In the genomic region with DNA sequence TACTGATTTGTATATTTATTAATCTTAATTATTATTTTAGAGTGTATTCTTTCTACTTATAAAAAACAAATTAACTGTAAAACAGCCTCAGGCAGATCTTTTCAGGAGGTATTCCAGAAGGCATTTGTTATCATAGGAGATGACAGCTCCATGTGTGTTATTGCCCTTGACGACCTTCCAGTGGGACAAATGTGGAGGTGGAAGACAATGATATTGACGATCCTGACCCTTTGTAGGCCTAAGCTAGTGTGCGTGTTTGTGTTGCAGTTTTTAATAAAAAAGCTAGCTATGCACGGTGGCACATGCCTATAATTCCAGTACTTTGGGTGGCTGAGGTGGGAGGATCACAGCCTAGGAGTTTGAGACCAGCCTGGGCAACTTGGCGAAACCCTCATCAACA, we compare ENCODE assay signal across 23 cellular contexts. TPM values are rescaled to one million over a fixed set of nuclear protein-coding genes. Genes with fewer than 3 reads are reported as not detected.
DNase-seq lines count a peak whose midpoint lies in the region; ATAC-seq, FAIRE-seq and TF ChIP-seq lines count a peak whose summit lies in the region.
"Had no signal": no experiment of that assay in that cellular context is flagged by ENCODE, and none has a peak within 500 bp of the region (broad histone marks: within the 10 kb centered on the region; RNA-seq: fewer than 3 reads in every experiment).

No MANE protein-coding gene starts in this region.

- H3K4me3 ChIP-seq in right cardiac atrium (ENCODE audit: low read length) (no peak overlapping the region), keratinocyte (ENCODE audit: control insufficient read depth in 2 of 3, extremely low read depth in 1 of 3, insufficient read depth in 2 of 3, low read depth in 1 of 3, low read length in 3 of 3) (no peak overlapping the region), brain microvascular endothelial cell (ENCODE audit: low read depth, low read length) (no peak overlapping the region)
- H3K4me3 ChIP-seq: BLaER1, HAP-1 had no signal

- in situ Hi-C loops in brain microvascular endothelial cell (cut with HindIII; ENCODE audit: low pct_ligation_motif_present, low sequenced_read_pairs) = loop anchor here (25.0 kb wide), 1 partner anchor 90 kb away; no protein-coding TSS in a partner anchor

- H3K79me2 ChIP-seq in keratinocyte (ENCODE audit: control insufficient read depth, insufficient read depth, low read length) = peaks cover 95% of the 10 kb centered on the region

- H3K9ac ChIP-seq in keratinocyte (ENCODE audit: control insufficient read depth, extremely low read depth, insufficient read depth, low read length) = no peak overlapping the region
- H3K9ac ChIP-seq: BLaER1 had no signal

- H3K9me3 ChIP-seq in right cardiac atrium (ENCODE audit: control insufficient read depth, low read length) = no peaks in the 10 kb centered on the region
- no peaks in the 10 kb centered on the region for H3K9me3 ChIP-seq in keratinocyte (ENCODE audit: control insufficient read depth, low read depth, low read length)
- H3K9me3 ChIP-seq: BLaER1, Caco-2, HAP-1 had no signal

- no peaks in the 10 kb centered on the region for H3K27me3 Mint-ChIP-seq in activated CD4-positive, alpha-beta T cell treated with anti-CD3 and anti-CD28 coated beads, Interleukin-2, amount 10 ng/mL, durations not matched to agents 24 days and 14 days
- H3K27me3 Mint-ChIP-seq in natural killer cell treated with Interleukin-12 subunit alpha and Interleukin-12 subunit beta and Interleukin-15 and Interleukin-18, amount 100 ng/mL, for 72 hours = no peaks in the 10 kb centered on the region
- H3K27me3 Mint-ChIP-seq: B cell; CD4-positive, CD25-positive, alpha-beta regulatory T cell had no signal

- H4K20me1 ChIP-seq in keratinocyte (ENCODE audit: control insufficient read depth, extremely low read depth, insufficient read depth, low read length) = peaks cover 8% of the 10 kb centered on the region
- H4K20me1 ChIP-seq: BLaER1 had no signal

- H3K4me1 ChIP-seq in right cardiac atrium (ENCODE audit: control insufficient read depth, insufficient read depth, low read length) = peaks cover 2% of the 10 kb centered on the region
- H3K4me1 ChIP-seq in keratinocyte (ENCODE audit: control insufficient read depth, extremely low read depth, insufficient read depth, low read length) = peaks cover 32% of the 10 kb centered on the region
- H3K4me1 ChIP-seq: Caco-2, HAP-1 had no signal

- no peaks in the 10 kb centered on the region for H3K9me1 ChIP-seq in keratinocyte (ENCODE audit: control insufficient read depth, extremely low read depth, insufficient read depth, low read length)

- 62% methylated on average over 5 of the region's 5 CpGs for WGBS in right cardiac atrium

- peak overlapping the region; percentile 7 for H3K27ac Mint-ChIP-seq in activated CD4-positive, alpha-beta T cell treated with anti-CD3 and anti-CD28 coated beads, Interleukin-2, amount 10 ng/mL, durations not matched to agents 24 days and 14 days
- H3K27ac Mint-ChIP-seq in natural killer cell treated with Interleukin-12 subunit alpha and Interleukin-12 subunit beta and Interleukin-15 and Interleukin-18, amount 100 ng/mL, for 72 hours = no peak overlapping the region
- H3K27ac Mint-ChIP-seq: B cell; CD4-positive, CD25-positive, alpha-beta regulatory T cell; CD8-positive, alpha-beta T cell had no signal

- FAIRE-seq in keratinocyte (lab: Jason Lieb, UNC) = no peak
- FAIRE-seq: A204.1, G401.6, GM12892, H54 had no signal

- no peak overlapping the region for H3K4me2 ChIP-seq in keratinocyte (ENCODE audit: control insufficient read depth, extremely low read depth, insufficient read depth, low read depth, low read length)
- H3K4me2 ChIP-seq: BLaER1 had no signal

- no peak overlapping the region for H3K4me3 Mint-ChIP-seq in activated CD4-positive, alpha-beta T cell treated with anti-CD3 and anti-CD28 coated beads, Interleukin-2, amount 10 ng/mL, durations not matched to agents 24 days and 14 days
- H3K4me3 Mint-ChIP-seq in natural killer cell treated with Interleukin-12 subunit alpha and Interleukin-12 subunit beta and Interleukin-15 and Interleukin-18, amount 100 ng/mL, for 72 hours = no peak overlapping the region
- H3K4me3 Mint-ChIP-seq: B cell; CD4-positive, CD25-positive, alpha-beta regulatory T cell; CD8-positive, alpha-beta T cell had no signal

- H3K27me3 ChIP-seq in right cardiac atrium (ENCODE audit: control insufficient read depth, insufficient read depth) (no peaks in the 10 kb centered on the region), keratinocyte (ENCODE audit: control insufficient read depth, extremely low read depth, insufficient read depth, low read length) (no peaks in the 10 kb centered on the region), brain microvascular endothelial cell (replicated peaks) (no peaks in the 10 kb centered on the region)
- H3K27me3 ChIP-seq: BLaER1 had no signal

- dilution Hi-C loops in keratinocyte (cut with MboI; ENCODE audit: extremely low pct_ligation_motif_present, low sequenced_read_pairs) = no loop called here

- H2AFZ ChIP-seq in keratinocyte (ENCODE audit: control insufficient read depth, low read length) = no peak overlapping the region

- peaks cover 2% of the 10 kb centered on the region for H3K9me3 Mint-ChIP-seq in activated CD4-positive, alpha-beta T cell treated with anti-CD3 and anti-CD28 coated beads, Interleukin-2, amount 10 ng/mL, durations not matched to agents 24 days and 14 days
- no peaks in the 10 kb centered on the region for H3K9me3 Mint-ChIP-seq in natural killer cell treated with Interleukin-12 subunit alpha and Interleukin-12 subunit beta and Interleukin-15 and Interleukin-18, amount 100 ng/mL, for 72 hours
- H3K9me3 Mint-ChIP-seq: CD4-positive, CD25-positive, alpha-beta regulatory T cell; CD8-positive, alpha-beta T cell had no signal

- H3K36me3 ChIP-seq in keratinocyte (ENCODE audit: control insufficient read depth in 2 of 2, extremely low read depth in 1 of 2, insufficient read depth in 2 of 2, low read length in 2 of 2) (peaks cover 11 to 25% of the 10 kb centered on the region in 2 experiments), brain microvascular endothelial cell (replicated peaks) (peaks cover 6% of the 10 kb centered on the region)
- H3K36me3 ChIP-seq: BLaER1, HAP-1 had no signal

- TF ChIP-seq CTCF in keratinocyte (optimal IDR thresholded peaks at IDR 0.05 in 1 of 3, IDR thresholded peaks at IDR 0.05 in 1 of 3, conservative IDR thresholded peaks at IDR 0.05 in 1 of 3; ENCODE audit: extremely low read depth in 1 of 3, insufficient read depth in 2 of 3, low read length in 3 of 3) (no peak), brain microvascular endothelial cell (IDR thresholded peaks at IDR 0.05; ENCODE audit: low read depth, low read length, missing control alignments) (no peak)

- intact Hi-C loops in activated CD4-positive, alpha-beta T cell treated with anti-CD3 and anti-CD28 coated beads, Interleukin-2, amount 10 ng/mL, durations not matched to agents 24 days and 14 days (cut with micrococcal nuclease) = loop anchor here (10.0 kb wide), 1 partner anchor 333 kb away; no protein-coding TSS in a partner anchor
- intact Hi-C loops in right cardiac atrium (cut with DNase I) (no loop called here), cardiac septum (cut with DNase I) (loop anchor here (5.0 kb wide), 1 partner anchor 35 kb away; no protein-coding TSS in a partner anchor)

- DNase-seq in activated CD4-positive, alpha-beta T cell treated with anti-CD3 and anti-CD28 coated beads, Interleukin-2, amount 10 ng/mL, durations not matched to agents 24 days and 14 days = no peak
- no peak for DNase-seq in activated CD4-positive, alpha-beta T cell treated with anti-CD3 and anti-CD28 coated beads, Interleukin-2, amount 50 U/mL, for 4 hours
- DNase-seq in right cardiac atrium (no peak), cardiac septum (ENCODE audit: low spot score) (no peak), keratinocyte (ENCODE audit: low read depth, low spot score) (no peak), brain microvascular endothelial cell (no peak)
- DNase-seq in natural killer cell treated with Interleukin-12 subunit alpha and Interleukin-12 subunit beta and Interleukin-15 and Interleukin-18, amount 100 ng/mL, for 72 hours (ENCODE audit: low spot score) = no peak
- DNase-seq: Caco-2; CD4-positive, CD25-positive, alpha-beta regulatory T cell; CD8-positive, alpha-beta T cell; DMS153; DND-41; GOT3 had no signal

- H3K27ac ChIP-seq in right cardiac atrium (ENCODE audit: low read length) = peak overlapping the region; percentile 36
- peak overlapping the region; percentile 39 for H3K27ac ChIP-seq in keratinocyte (ENCODE audit: control insufficient read depth, insufficient read depth, low read length)
- H3K27ac ChIP-seq in brain microvascular endothelial cell = no peak overlapping the region
- H3K27ac ChIP-seq: 22Rv1, BLaER1, C4-2B had no signal

- no peak for ATAC-seq in right cardiac atrium
- ATAC-seq in HG02571 (IDR thresholded peaks at IDR 0.05; ENCODE audit: unreplicated experiment) = no peak
- ATAC-seq in natural killer cell treated with Interleukin-12 subunit alpha and Interleukin-12 subunit beta and Interleukin-15 and Interleukin-18, amount 100 ng/mL, for 72 hours = no peak
- ATAC-seq: CD8-positive, alpha-beta T cell had no signal

- peaks cover 33% of the 10 kb centered on the region for H3K4me1 Mint-ChIP-seq in activated CD4-positive, alpha-beta T cell treated with anti-CD3 and anti-CD28 coated beads, Interleukin-2, amount 10 ng/mL, durations not matched to agents 24 days and 14 days
- H3K4me1 Mint-ChIP-seq in natural killer cell treated with Interleukin-12 subunit alpha and Interleukin-12 subunit beta and Interleukin-15 and Interleukin-18, amount 100 ng/mL, for 72 hours (ENCODE audit: low read depth in 2 of 2) = peaks cover 24 to 27% of the 10 kb centered on the region in 2 donors
- H3K4me1 Mint-ChIP-seq: B cell had no signal

- peaks cover 41% of the 10 kb centered on the region for H3K36me3 Mint-ChIP-seq in activated CD4-positive, alpha-beta T cell treated with anti-CD3 and anti-CD28 coated beads, Interleukin-2, amount 10 ng/mL, durations not matched to agents 24 days and 14 days (ENCODE audit: low read depth)
- peaks cover 13% of the 10 kb centered on the region for H3K36me3 Mint-ChIP-seq in natural killer cell treated with Interleukin-12 subunit alpha and Interleukin-12 subunit beta and Interleukin-15 and Interleukin-18, amount 100 ng/mL, for 72 hours

RNA-seq across cellular contexts. Expression of a gene that starts 46.7 kb away (rescaled TPM):
- 258 and 272 TPM in 2 replicates for total RNA-seq in activated CD4-positive, alpha-beta T cell treated with anti-CD3 and anti-CD28 coated beads, Interleukin-2, amount 10 ng/mL, durations not matched to agents 24 days and 14 days
- 10 to 100 TPM; 37.6 to 48.7 (median 41.6) TPM for total RNA-seq in right cardiac atrium
- 29.0 TPM for polyA plus RNA-seq in right cardiac atrium
- total RNA-seq in cardiac septum = 26.9 TPM
- 119 to 244 TPM (median 209 TPM) in 3 replicates for polyA plus RNA-seq in keratinocyte
- polyA plus RNA-seq in keratinocyte (2011; ENCODE audit: low read depth) = 126 TPM
- 83.4 and 168 TPM in 2 replicates for polyA plus RNA-seq in keratinocyte (2011; cell fraction: cytosol; rRNA removed)
- 141 and 143 TPM in 2 replicates for polyA plus RNA-seq in keratinocyte (2011; cell fraction: nucleus; rRNA removed)
- polyA plus RNA-seq in keratinocyte (2012; ENCODE audit: low replicate concordance) = 109 and 156 TPM in 2 replicates
- 113 to 127 TPM (median 125 TPM) in 3 replicates for polyA minus RNA-seq in keratinocyte
- 103 TPM for polyA minus RNA-seq in keratinocyte (2011; cell fraction: cytosol; rRNA and poly(A)+ RNA removed)
- polyA minus RNA-seq in keratinocyte (2011; cell fraction: nucleus; rRNA and poly(A)+ RNA removed) = 127 and 253 TPM in 2 replicates
- total RNA-seq in natural killer cell treated with Interleukin-12 subunit alpha and Interleukin-12 subunit beta and Interleukin-15 and Interleukin-18, amount 100 ng/mL, for 72 hours = 100 to 1,000 TPM in 1 of 2 donors, 10 to 100 TPM in 1; 54.1 to 110 TPM

Comparison
In these comparisons a context has a peak if more than half of its experiments do, and no peak if none do; other contexts are left out.
1. intact Hi-C loops: an anchor here in activated CD4-positive, alpha-beta T cell treated with anti-CD3 and anti-CD28 coated beads, Interleukin-2, amount 10 ng/mL, durations not matched to agents 24 days and 14 days (10.0 kb wide) and cardiac septum (5.0 kb wide); none called in right cardiac atrium.